Comparison of ENCODE assay signal across 8 cellular contexts in genomic region chr10:59907537-59907917, GRCh38. TPM values are rescaled to one million over a fixed set of nuclear protein-coding genes. Genes with fewer than 3 reads are reported as not detected.
DNase-seq lines count a peak whose midpoint lies in the region; ATAC-seq and TF ChIP-seq lines count a peak whose summit lies in the region.

No MANE protein-coding gene starts in this region.

- H3K27ac Mint-ChIP-seq in activated CD8-positive, alpha-beta memory T cell treated with anti-CD3 and anti-CD28 coated beads, Interleukin-2, amount 10 ng/mL, durations not matched to agents 7 days and 5 days: peak overlapping the region; percentile 90
- H3K27ac Mint-ChIP-seq in activated naive CD8-positive, alpha-beta T cell treated with anti-CD3 and anti-CD28 coated beads, Interleukin-2, amount 50 U/mL, for 24 hours: peak overlapping the region; percentile 95

- no peak for DNase-seq in activated CD8-positive, alpha-beta memory T cell treated with anti-CD3 and anti-CD28 coated beads, Interleukin-2, amount 10 ng/mL, durations not matched to agents 7 days and 5 days
- DNase-seq in activated CD8-positive, alpha-beta memory T cell treated with anti-CD3 and anti-CD28 coated beads for 24 hours: no peak
- DNase-seq in activated naive CD8-positive, alpha-beta T cell treated with anti-CD3 and anti-CD28 coated beads, Interleukin-2, amount 50 U/mL, for 24 hours: no peak
- DNase-seq in left colon (no peak), thoracic aorta (ENCODE audit: low spot score) (no peak), left lobe of liver (ENCODE audit: low spot score) (no peak), HK-2 (ENCODE audit: unreplicated experiment) (no peak), hippocampal formation (lab: John Stamatoyannopoulos, UW) (no peak)

- no peaks in the 10 kb centered on the region for H3K36me3 ChIP-seq in thoracic aorta

- no peaks in the 10 kb centered on the region for H3K27me3 Mint-ChIP-seq in activated CD8-positive, alpha-beta memory T cell treated with anti-CD3 and anti-CD28 coated beads, Interleukin-2, amount 10 ng/mL, durations not matched to agents 7 days and 5 days
- no peaks in the 10 kb centered on the region for H3K27me3 Mint-ChIP-seq in activated naive CD8-positive, alpha-beta T cell treated with anti-CD3 and anti-CD28 coated beads, Interleukin-2, amount 50 U/mL, for 24 hours

- H3K4me3 ChIP-seq in thoracic aorta: peak overlapping the region; percentile 95

- H3K4me1 ChIP-seq in thoracic aorta (ENCODE audit: control insufficient read depth in 1 of 2, low read depth in 2 of 2): peaks cover 3 to 45% of the 10 kb centered on the region in 2 donors

- peak overlapping the region; percentile 95 to 98 for H3K27ac ChIP-seq in thoracic aorta

- H3K9me3 ChIP-seq in thoracic aorta: no peaks in the 10 kb centered on the region

- H3K36me3 Mint-ChIP-seq in activated CD8-positive, alpha-beta memory T cell treated with anti-CD3 and anti-CD28 coated beads, Interleukin-2, amount 10 ng/mL, durations not matched to agents 7 days and 5 days: peaks cover 11% of the 10 kb centered on the region
- peaks cover 24% of the 10 kb centered on the region for H3K36me3 Mint-ChIP-seq in activated naive CD8-positive, alpha-beta T cell treated with anti-CD3 and anti-CD28 coated beads, Interleukin-2, amount 50 U/mL, for 24 hours (ENCODE audit: low read depth)

- H3K27me3 ChIP-seq in thoracic aorta (replicated peaks; ENCODE audit: insufficient read depth): no peaks in the 10 kb centered on the region

- ATAC-seq in activated CD8-positive, alpha-beta memory T cell treated with anti-CD3 and anti-CD28 coated beads, Interleukin-2, amount 10 ng/mL, durations not matched to agents 7 days and 5 days: no peak
- no peak for ATAC-seq in activated naive CD8-positive, alpha-beta T cell treated with anti-CD3 and anti-CD28 coated beads, Interleukin-2, amount 50 U/mL, for 24 hours
- ATAC-seq in left colon: peak; percentile 34
- no peak for ATAC-seq in thoracic aorta (ENCODE audit: insufficient number of reproducible peaks, low FRiP score, low read depth)
- no peak for ATAC-seq in left lobe of liver

- peak overlapping the region; percentile 91 for H3K4me3 Mint-ChIP-seq in activated CD8-positive, alpha-beta memory T cell treated with anti-CD3 and anti-CD28 coated beads, Interleukin-2, amount 10 ng/mL, durations not matched to agents 7 days and 5 days
- peak overlapping the region; percentile 95 for H3K4me3 Mint-ChIP-seq in activated naive CD8-positive, alpha-beta T cell treated with anti-CD3 and anti-CD28 coated beads, Interleukin-2, amount 50 U/mL, for 24 hours

- H3K9me3 Mint-ChIP-seq in activated CD8-positive, alpha-beta memory T cell treated with anti-CD3 and anti-CD28 coated beads, Interleukin-2, amount 10 ng/mL, durations not matched to agents 7 days and 5 days (ENCODE audit: low read depth): no peaks in the 10 kb centered on the region
- H3K9me3 Mint-ChIP-seq in activated naive CD8-positive, alpha-beta T cell treated with anti-CD3 and anti-CD28 coated beads, Interleukin-2, amount 50 U/mL, for 24 hours: peaks cover under 1% of the 10 kb centered on the region

- CTCF ChIA-PET in activated CD8-positive, alpha-beta memory T cell treated with anti-CD3 and anti-CD28 coated beads, Interleukin-2, amount 10 ng/mL, durations not matched to agents 7 days and 5 days (lab: Charles Lee): interaction anchor here (1.3 to 6.2 kb wide), 7 partner anchors 8 to 281 kb away, joined by 4 to 78 read pairs (median 6); no protein-coding TSS in a partner anchor

- intact Hi-C loops in left colon (cut with DNase I, micrococcal nuclease): loop anchor here in 1 of 2 donors (10.0 kb wide), 2 partner anchors 73 to 137 kb away; no protein-coding TSS in a partner anchor

- no peak for TF ChIP-seq CTCF in thoracic aorta (IDR thresholded peaks at IDR 0.05)

- peaks cover 49% of the 10 kb centered on the region for H3K4me1 Mint-ChIP-seq in activated CD8-positive, alpha-beta memory T cell treated with anti-CD3 and anti-CD28 coated beads, Interleukin-2, amount 10 ng/mL, durations not matched to agents 7 days and 5 days
- peaks cover 54% of the 10 kb centered on the region for H3K4me1 Mint-ChIP-seq in activated naive CD8-positive, alpha-beta T cell treated with anti-CD3 and anti-CD28 coated beads, Interleukin-2, amount 50 U/mL, for 24 hours

RNA-seq across cellular contexts. Expression of gene CCDC6, which starts 1.2 kb away (rescaled TPM):
- total RNA-seq in activated CD8-positive, alpha-beta memory T cell treated with anti-CD3 and anti-CD28 coated beads, Interleukin-2, amount 10 ng/mL, durations not matched to agents 7 days and 5 days: 10 to 100 TPM; 16.8 to 34.4 TPM
- total RNA-seq in left colon (10 to 100 TPM; 54.9 to 60.7 TPM), thoracic aorta (10 to 100 TPM; 69.3 to 70.9 TPM), left lobe of liver (8.4 TPM)
